In the genomic region with DNA sequence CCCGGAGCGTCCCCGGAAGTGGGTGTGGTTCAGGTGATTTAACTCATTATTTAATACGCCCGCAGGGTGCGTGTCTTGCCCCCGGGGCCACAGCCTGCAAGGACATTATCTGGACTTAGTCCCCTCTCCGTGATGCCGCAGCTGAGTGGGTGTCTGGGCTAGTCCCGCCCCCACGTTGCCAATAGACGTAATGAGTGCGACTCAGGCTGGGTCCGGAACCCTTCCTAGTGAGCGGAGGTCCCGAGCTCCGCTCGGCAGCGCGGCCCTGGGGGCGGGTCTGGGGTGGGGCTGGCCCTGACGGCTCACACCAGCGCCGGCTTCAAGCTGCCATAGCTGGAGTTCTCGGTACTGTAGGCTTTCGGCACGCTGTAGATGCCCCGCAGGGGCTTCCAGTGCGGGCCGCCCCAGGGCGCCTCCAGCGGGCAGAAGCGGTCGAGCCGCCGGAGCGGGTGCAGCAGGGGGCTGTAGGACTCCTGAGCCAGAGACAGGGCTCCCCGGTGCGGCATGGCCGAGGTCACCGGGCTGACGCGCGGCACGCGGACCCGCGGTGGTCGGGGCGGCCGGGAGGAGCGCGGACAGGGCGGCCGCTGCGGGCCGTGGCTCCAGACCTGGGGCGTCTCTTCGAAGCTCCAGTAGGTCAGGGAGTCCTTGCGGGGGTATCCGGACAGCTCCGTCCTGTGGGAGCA, we compare ENCODE assay signal across 1 cellular context.
TF ChIP-seq lines count a peak whose summit lies in the region.

No MANE protein-coding gene starts in this region.

TF ChIP-seq in WTC11, 78 proteins besides CTCF, POLR2A, EP300 and RAD21 (continued from another document):
- no peak for TF ChIP-seq ZMAT4 (CRISPR knock-in tag; IDR thresholded peaks at IDR 0.05)
- TF ChIP-seq MAX (CRISPR knock-in tag; IDR thresholded peaks at IDR 0.05) = peak; percentile 68; the same call in 1 of the 2 replicates
